18 cellular contexts compared by ENCODE assay signal in genomic region chr2:32838949-32839348, GRCh38.
DNase-seq lines count a peak whose midpoint lies in the region; ATAC-seq, FAIRE-seq and TF ChIP-seq lines count a peak whose summit lies in the region.
"Had no signal": no experiment of that assay in that cellular context is flagged by ENCODE, and none has a peak within 500 bp of the region (broad histone marks: within the 10 kb centered on the region; RNA-seq: fewer than 3 reads in every experiment).

No MANE protein-coding gene starts in this region.

- FAIRE-seq in K562 (lab: Jason Lieb, UNC) = no peak
- FAIRE-seq: H54, RCC 7860 had no signal

- POLR2A ChIA-PET in K562 (lab: Yijun Ruan, JAX) (interaction anchor here (1.1 kb wide), 1 partner anchor 9 kb away, joined by 4 read pairs; no protein-coding TSS in a partner anchor), A673 (lab: Charles Lee; ENCODE audit: low non-redundant PET) (no interaction called here)

- H3K79me2 ChIP-seq in DOHH2 (ENCODE audit: control insufficient read depth, low read length) (no peaks in the 10 kb centered on the region), K562 (ENCODE audit: control insufficient read depth, insufficient read depth, low read length) (no peaks in the 10 kb centered on the region)

- no peak for TF ChIP-seq RAD21 in K562 (CRISPR knock-in tag; conservative IDR thresholded peaks at IDR 0.05 in 1 of 2, IDR thresholded peaks at IDR 0.05 in 1 of 2)

- DNase-seq in MV-4-11 (lab: John Stamatoyannopoulos, UW) (peak; percentile 9), K562 (ENCODE audit: extremely low read depth in 1 of 4, low spot score in 3 of 4) (no peak), psoas muscle (no peak), brain microvascular endothelial cell (no peak), SKM-1 (lab: John Stamatoyannopoulos, UW; ENCODE audit: unreplicated experiment) (no peak), A673 (ENCODE audit: low spot score) (no peak)
- DNase-seq: GDM1; NCI-H1105 treated with DMSO at 0.1 percent for 48 hours; NCI-H2029 treated with DMSO at 0.1 percent for 48 hours; NCI-H345; NCI-H524; NCI-H774; NK-92 treated with Interleukin-12 subunit alpha and Interleukin-12 subunit beta, amount 100 ng/mL, for 24 hours; OCI-M1 had no signal

- H3K27me3 ChIP-seq in DOHH2 (ENCODE audit: control insufficient read depth, low read length) (no peaks in the 10 kb centered on the region), K562 (ENCODE audit: control insufficient read depth in 2 of 2, insufficient read depth in 2 of 2, low read length in 2 of 2) (no peaks in the 10 kb centered on the region; a peak in 1 of 5 replicates), psoas muscle (ENCODE audit: insufficient read depth in 3 of 3, low read length in 2 of 3) (no peaks in the 10 kb centered on the region), brain microvascular endothelial cell (replicated peaks) (no peaks in the 10 kb centered on the region), A673 (replicated peaks; ENCODE audit: insufficient read depth, low read depth, low read length, poor library complexity) (no peaks in the 10 kb centered on the region)
- H3K27me3 ChIP-seq: SJCRH30 had no signal

- no peak for TF ChIP-seq CTCF in DOHH2 (IDR thresholded peaks at IDR 0.05; ENCODE audit: low read depth, low read length, poor library complexity, severe bottlenecking)
- TF ChIP-seq CTCF in K562 (IDR thresholded peaks at IDR 0.05 in 2 of 3, conservative IDR thresholded peaks at IDR 0.05 in 1 of 3; ENCODE audit: insufficient read depth in 2 of 3, low read depth in 1 of 3, low read length in 3 of 3) = no peak
- TF ChIP-seq CTCF in psoas muscle (IDR thresholded peaks at IDR 0.05) = no peak
- no peak for TF ChIP-seq CTCF in brain microvascular endothelial cell (IDR thresholded peaks at IDR 0.05; ENCODE audit: low read depth, low read length, missing control alignments)
- no peak for TF ChIP-seq CTCF in A673 (conservative IDR thresholded peaks at IDR 0.05; ENCODE audit: low read depth, low read length)

- H3K9ac ChIP-seq in K562 (ENCODE audit: insufficient read depth in 1 of 2, low read depth in 2 of 2, low read length in 2 of 2) = no peak overlapping the region

- H3K9me3 ChIP-seq in DOHH2 (ENCODE audit: control insufficient read depth, insufficient read depth, low read length) (no peaks in the 10 kb centered on the region), K562 (replicated peaks; ENCODE audit: control insufficient read depth, insufficient read depth, low read depth, low read length) (no peaks in the 10 kb centered on the region), psoas muscle (no peaks in the 10 kb centered on the region), A673 (ENCODE audit: low read depth, low read length, poor library complexity, severe bottlenecking) (no peaks in the 10 kb centered on the region)
- H3K9me3 ChIP-seq: SJCRH30 had no signal

- 63% methylated on average over 4 of the region's 4 CpGs for WGBS in K562 (ENCODE audit: insufficient coverage, low coverage, missing lambda C conversion rate)
- 73 to 75% (median 74%) methylated on average over 4 of the region's 4 CpGs for WGBS in psoas muscle, 3 donors

- H3K4me2 ChIP-seq in DOHH2 (ENCODE audit: low read length) (peak overlapping the region; percentile 63), K562 (ENCODE audit: insufficient read depth, low read length) (no peak overlapping the region)

- CTCF ChIA-PET in K562 (lab: Yijun Ruan, JAX; ENCODE audit: low intra/inter-chr PET ratio) = no interaction called here
- CTCF ChIA-PET in A673 (lab: Charles Lee) = no interaction called here

- BruUV-seq in K562 (replicated peaks; lab: Mats Ljungman, UMichigan) (no TSS peak), A673 (replicated peaks; lab: Mats Ljungman, UMichigan) (no TSS peak)

- H2AFZ ChIP-seq in K562 (ENCODE audit: low read depth, low read length) = peak overlapping the region; percentile 3; the same call in 1 of the 2 replicates

- H3K4me3 ChIP-seq in DOHH2 (ENCODE audit: low read length) (peak overlapping the region; percentile 50), K562 (no peak overlapping the region), psoas muscle (no peak overlapping the region), brain microvascular endothelial cell (ENCODE audit: low read depth, low read length) (no peak overlapping the region), A673 (ENCODE audit: low read depth, low read length, poor library complexity, severe bottlenecking) (no peak overlapping the region)
- H3K4me3 ChIP-seq: SJCRH30 had no signal

- intact Hi-C loops in K562 (cut with micrococcal nuclease) (no loop called here), psoas muscle (cut with DNase I) (no loop called here), A673 (cut with micrococcal nuclease; ENCODE audit: unreplicated experiment) (no loop called here)

- no peak for TF ChIP-seq EP300 in K562 (IDR thresholded peaks at IDR 0.05; ENCODE audit: low read length)

- no peaks in the 10 kb centered on the region for H3K9me1 ChIP-seq in K562 (ENCODE audit: control insufficient read depth, insufficient read depth, low read length)

- peaks cover 54% of the 10 kb centered on the region for H3K4me1 ChIP-seq in DOHH2 (ENCODE audit: control insufficient read depth, low read length)
- peaks cover 5 to 12% of the 10 kb centered on the region in 2 experiments; a peak in 4 of 5 replicates for H3K4me1 ChIP-seq in K562 (replicated peaks in 1 of 2; ENCODE audit: control insufficient read depth in 2 of 2, insufficient read depth in 2 of 2, low read length in 2 of 2)
- peaks cover 9% of the 10 kb centered on the region for H3K4me1 ChIP-seq in psoas muscle
- peaks cover 11% of the 10 kb centered on the region for H3K4me1 ChIP-seq in A673 (ENCODE audit: insufficient read depth, low read length, poor library complexity, severe bottlenecking)
- H3K4me1 ChIP-seq: SJCRH30 had no signal

- no peaks in the 10 kb centered on the region for H4K20me1 ChIP-seq in DOHH2 (ENCODE audit: control insufficient read depth, insufficient read depth, low read depth, low read length)
- 0 out of 2 replicates have a peak, but pooled peaks cover 4% of the 10 kb centered on the region for H4K20me1 ChIP-seq in K562 (replicated peaks; ENCODE audit: control insufficient read depth, insufficient read depth, low read length)

- H3K27ac ChIP-seq in DOHH2 (ENCODE audit: low read depth, low read length) = peak overlapping the region; percentile 69
- no peak overlapping the region for H3K27ac ChIP-seq in K562 (ENCODE audit: extremely low read depth, low read depth, low read length)
- peak overlapping the region; percentile 30 for H3K27ac ChIP-seq in psoas muscle
- H3K27ac ChIP-seq in brain microvascular endothelial cell = no peak overlapping the region
- H3K27ac ChIP-seq in A673 (ENCODE audit: low read depth, low read length, poor library complexity, severe bottlenecking) = no peak overlapping the region
- H3K27ac ChIP-seq: SJCRH30 had no signal

- H3F3A ChIP-seq in DOHH2 (ENCODE audit: control insufficient read depth, insufficient read depth) = peaks cover 2% of the 10 kb centered on the region; the same call in 1 of the 2 replicates

- ATAC-seq in K562 = no peak
- ATAC-seq in psoas muscle = no peak

- H3K36me3 ChIP-seq in DOHH2 (ENCODE audit: control insufficient read depth, low read length) (peaks cover 5% of the 10 kb centered on the region; the same call in 1 of the 2 replicates), K562 (ENCODE audit: control insufficient read depth, insufficient read depth, low read length) (no peaks in the 10 kb centered on the region), psoas muscle (ENCODE audit: insufficient read depth in 1 of 2, low read depth in 1 of 2) (no peaks in the 10 kb centered on the region), brain microvascular endothelial cell (replicated peaks) (no peaks in the 10 kb centered on the region), A673 (ENCODE audit: insufficient read depth, low read length, poor library complexity, severe bottlenecking) (no peaks in the 10 kb centered on the region)
- H3K36me3 ChIP-seq: SJCRH30 had no signal

- no peak for TF ChIP-seq POLR2A in K562 (conservative IDR thresholded peaks at IDR 0.05)

- H3K9me2 ChIP-seq in DOHH2 (replicated peaks; ENCODE audit: control insufficient read depth, low read length) = no peaks in the 10 kb centered on the region

- in situ Hi-C loops in K562 (cut with MboI) = no loop called here
- in situ Hi-C loops in brain microvascular endothelial cell (cut with HindIII; ENCODE audit: low pct_ligation_motif_present, low sequenced_read_pairs) = no loop called here

TF ChIP-seq in K562, 482 proteins besides CTCF, POLR2A, EP300 and RAD21:
- TF ChIP-seq RUNX1 (IDR thresholded peaks at IDR 0.05; ENCODE audit: low read depth) (no peak), ZBTB17 (CRISPR knock-in tag; IDR thresholded peaks at IDR 0.05) (no peak), ZFX (CRISPR knock-in tag; IDR thresholded peaks at IDR 0.05) (no peak; the same call in 1 of the 2 replicates), RB1 (IDR thresholded peaks at IDR 0.05; ENCODE audit: low read depth) (no peak), BMI1 (IDR thresholded peaks at IDR 0.05; ENCODE audit: low read length) (no peak), ZBTB12 (CRISPR knock-in tag; IDR thresholded peaks at IDR 0.05) (no peak), ZNF253 (CRISPR knock-in tag; conservative IDR thresholded peaks at IDR 0.05) (no peak)

Comparison
In these comparisons a context has a peak if more than half of its experiments do, and no peak if none do; other contexts are left out.
1. H3K27ac ChIP-seq: peak in DOHH2 (single experiment) and psoas muscle (single experiment); none in K562 (single experiment), brain microvascular endothelial cell (single experiment) and A673 (single experiment).